ENCODE assay signal across 8 cellular contexts in genomic region chr2:37323176-37323575, GRCh38. TPM values are rescaled to one million over a fixed set of nuclear protein-coding genes. Genes with fewer than 3 reads are reported as not detected.
DNase-seq lines count a peak whose midpoint lies in the region; ATAC-seq, FAIRE-seq and TF ChIP-seq lines count a peak whose summit lies in the region.

No MANE protein-coding gene starts in this region.

- H3K9ac ChIP-seq in KMS-11 = peak overlapping the region; percentile 98

- H3K4me2 ChIP-seq in KMS-11 = peak overlapping the region; percentile 95

- POLR2A ChIA-PET in naive thymus-derived CD4-positive, alpha-beta T cell (lab: Charles Lee) = interaction anchor here (0.6 to 2.0 kb wide), 7 partner anchors 9 to 349 kb away, joined by 3 to 14 read pairs (median 3); partner anchors contain the start of genes CEBPZ and NDUFAF7

- no peak overlapping the region for H2AFZ ChIP-seq in KMS-11 (ENCODE audit: low read depth)

- peak overlapping the region; percentile 96 for H3K27ac ChIP-seq in KMS-11
- H3K27ac ChIP-seq in naive thymus-derived CD4-positive, alpha-beta T cell (ENCODE audit: low read depth, low read length) = peak overlapping the region; percentile 73

- no peaks in the 10 kb centered on the region for H3K9me3 ChIP-seq in naive thymus-derived CD4-positive, alpha-beta T cell (ENCODE audit: control insufficient read depth in 2 of 3, low read length in 3 of 3)

- H3K4me3 ChIP-seq in AG10803 (ENCODE audit: low read length) (peak overlapping the region; percentile 83), KMS-11 (IDR thresholded peaks at IDR 0.05; ENCODE audit: insufficient read depth, low read depth, low read length) (peak overlapping the region; percentile 85), bronchial epithelial cell (ENCODE audit: low read depth, low read length) (peak overlapping the region; percentile 49)
- peak overlapping the region; percentile 75 for H3K4me3 ChIP-seq in naive thymus-derived CD4-positive, alpha-beta T cell (ENCODE audit: low read length)

- H3K36me3 ChIP-seq in KMS-11 (ENCODE audit: insufficient read depth) = peaks cover 40% of the 10 kb centered on the region; the same call in 1 of the 2 replicates
- no peaks in the 10 kb centered on the region for H3K36me3 ChIP-seq in bronchial epithelial cell (ENCODE audit: control insufficient read depth, insufficient read depth, low read length)
- peaks cover 0 to 3% (median 0%) of the 10 kb centered on the region in 3 experiments for H3K36me3 ChIP-seq in naive thymus-derived CD4-positive, alpha-beta T cell (ENCODE audit: control insufficient read depth in 2 of 3, insufficient read depth in 3 of 3, low read length in 3 of 3)

- TF ChIP-seq CTCF in AG10803 (conservative IDR thresholded peaks at IDR 0.05; ENCODE audit: low read length) (no peak), KMS-11 (conservative IDR thresholded peaks at IDR 0.05; ENCODE audit: low read depth, low read length) (no peak), bronchial epithelial cell (IDR thresholded peaks at IDR 0.05; ENCODE audit: insufficient read depth, low read length, severe bottlenecking) (no peak)

- no peaks in the 10 kb centered on the region for H3K9me3 Mint-ChIP-seq in naive thymus-derived CD4-positive, alpha-beta T cell

- H3K4me1 Mint-ChIP-seq in naive thymus-derived CD4-positive, alpha-beta T cell = peaks cover 30 to 67% (median 49%) of the 10 kb centered on the region in 7 donors

- peak overlapping the region; percentile 92 to 98 (median 95) for H3K27ac Mint-ChIP-seq in naive thymus-derived CD4-positive, alpha-beta T cell

- no peaks in the 10 kb centered on the region for H4K20me1 ChIP-seq in KMS-11 (ENCODE audit: insufficient read depth)

- DNase-seq in AG10803 (ENCODE audit: low read depth) (no peak), bronchial epithelial cell (ENCODE audit: low read depth) (peak; percentile 8), head of caudate nucleus (no peak), NCI-H2171 treated with DMSO at 0.1 percent for 48 hours (lab: John Stamatoyannopoulos, UW) (no peak), NK-92 (lab: John Stamatoyannopoulos, UW; ENCODE audit: unreplicated experiment) (no peak), NOMO-1 treated with DMSO at 0.1 percent for 48 hours (lab: John Stamatoyannopoulos, UW; ENCODE audit: unreplicated experiment) (no peak)
- peak in 1 of 9 donors; percentile 7 for DNase-seq in naive thymus-derived CD4-positive, alpha-beta T cell

- ATAC-seq in naive thymus-derived CD4-positive, alpha-beta T cell = no peak

- H3K27me3 ChIP-seq in KMS-11 (ENCODE audit: insufficient read depth, low read depth) (no peaks in the 10 kb centered on the region), bronchial epithelial cell (ENCODE audit: control insufficient read depth, insufficient read depth, low read length) (no peaks in the 10 kb centered on the region)
- no peaks in the 10 kb centered on the region for H3K27me3 ChIP-seq in naive thymus-derived CD4-positive, alpha-beta T cell (ENCODE audit: control insufficient read depth in 2 of 2, insufficient read depth in 2 of 2, low read length in 2 of 2)

- peaks cover 86% of the 10 kb centered on the region for H3K79me2 ChIP-seq in KMS-11 (ENCODE audit: insufficient read depth, low read depth)

- H3K36me3 Mint-ChIP-seq in naive thymus-derived CD4-positive, alpha-beta T cell = peaks cover 0 to 11% (median 4%) of the 10 kb centered on the region in 5 donors

- peaks cover 0 to 48% (median 14%) of the 10 kb centered on the region in 5 donors for H3K27me3 Mint-ChIP-seq in naive thymus-derived CD4-positive, alpha-beta T cell

- peaks cover 28% of the 10 kb centered on the region for H3K4me1 ChIP-seq in KMS-11 (ENCODE audit: low read depth, poor library complexity, severe bottlenecking)
- H3K4me1 ChIP-seq in naive thymus-derived CD4-positive, alpha-beta T cell (ENCODE audit: control insufficient read depth in 2 of 2, insufficient read depth in 2 of 2, low read length in 2 of 2) = peaks cover 30 to 31% of the 10 kb centered on the region in 2 donors

- H3K4me3 Mint-ChIP-seq in naive thymus-derived CD4-positive, alpha-beta T cell = peak overlapping the region; percentile 95 to 99 (median 98)

- no peak for FAIRE-seq in bronchial epithelial cell (lab: Jason Lieb, UNC)

- CTCF ChIA-PET in naive thymus-derived CD4-positive, alpha-beta T cell (lab: Charles Lee) = interaction anchor here (1.4 kb wide), 1 partner anchor 15 kb away, joined by 4 read pairs; no protein-coding TSS in a partner anchor

- intact Hi-C loops in naive thymus-derived CD4-positive, alpha-beta T cell (cut with micrococcal nuclease) = loop anchor here (2.0 to 10.0 kb wide), 8 partner anchors 14 to 1802 kb away; partner anchors contain the start of genes GPATCH11 (in 2 of the 2), HEATR5B (in 2 of the 2), CDC42EP3 (in 1 of the 2) and SOS1 (in 1 of the 2)
- intact Hi-C loops in head of caudate nucleus (cut with DNase I) = no loop called here

RNA-seq across cellular contexts. Expression of gene PRKD3, which starts 1.5 kb away (rescaled TPM):
- 19.5 and 22.5 TPM in 2 replicates for total RNA-seq in bronchial epithelial cell
- 10 to 100 TPM; 12.8 to 47.3 (median 46.4) TPM for total RNA-seq in naive thymus-derived CD4-positive, alpha-beta T cell
- polyA plus RNA-seq in naive thymus-derived CD4-positive, alpha-beta T cell = 10 to 100 TPM; 31.5 to 37.4 TPM

RNA-seq across cellular contexts. Expression of gene QPCT, which starts 21.3 kb away (rescaled TPM):
- 6.1 and 7.6 TPM in 2 replicates for total RNA-seq in bronchial epithelial cell
- 10 to 100 TPM in 1 of 5 experiments, 1 to 10 TPM in 1, under 1 TPM in 3; 0.36 to 15.1 (median 0.86) TPM for total RNA-seq in naive thymus-derived CD4-positive, alpha-beta T cell
- polyA plus RNA-seq in naive thymus-derived CD4-positive, alpha-beta T cell = under 1 TPM; 0.39 to 0.56 TPM
